ENCODE assay signal across 24 cellular contexts in the genomic region with DNA sequence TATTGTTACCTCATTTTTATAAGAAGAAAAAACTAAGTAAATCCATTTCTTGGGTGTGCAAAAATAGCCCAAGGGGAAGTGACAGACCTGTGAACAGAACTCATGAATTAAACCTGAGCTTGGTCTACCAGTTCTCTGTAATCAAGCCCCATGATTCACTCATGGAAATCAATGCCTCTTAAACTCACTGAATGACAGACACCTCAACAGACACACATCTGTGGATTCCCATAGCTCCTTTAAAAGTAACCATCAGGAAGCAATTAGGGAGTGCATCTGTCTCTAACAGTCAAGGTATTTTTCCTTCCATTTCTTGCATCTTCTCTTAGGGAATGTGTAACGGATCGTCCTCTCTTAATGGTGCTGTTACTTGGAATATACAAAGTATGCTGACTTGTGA.
DNase-seq lines count a peak whose midpoint lies in the region; ATAC-seq lines count a peak whose summit lies in the region.
"Had no signal": no experiment of that assay in that cellular context is flagged by ENCODE, and none has a peak within 500 bp of the region (broad histone marks: within the 10 kb centered on the region; RNA-seq: fewer than 3 reads in every experiment).

No MANE protein-coding gene starts in this region.

- H3K79me1 ChIP-seq in mesendoderm (ENCODE audit: low read length): no peaks in the 10 kb centered on the region

- WGBS in mesendoderm (ENCODE audit: extremely low coverage, insufficient coverage, low lambda C conversion rate): no CpG with 5 or more reads among the region's 2 CpGs

- H3K9ac ChIP-seq in mesendoderm (ENCODE audit: low read length): no peak overlapping the region
- H3K9ac ChIP-seq: BLaER1 treated with 17β-estradiol and CSF1 and Interleukin-3, amounts not matched to agents 10 nM and 100 nM had no signal

- H3K79me2 ChIP-seq in mesendoderm (ENCODE audit: control insufficient read depth, insufficient read depth, low read length): no peaks in the 10 kb centered on the region

- DNase-seq in NCI-H82 (lab: John Stamatoyannopoulos, UW) (peak; percentile 56), NCI-H82 treated with DMSO at 0.1 percent for 48 hours (lab: John Stamatoyannopoulos, UW; ENCODE audit: unreplicated experiment) (no peak), RPMI7951 (ENCODE audit: low read depth) (peak; percentile 49), mesendoderm (peak; percentile 16), ACHN (no peak), NCI-H128 (lab: John Stamatoyannopoulos, UW; ENCODE audit: unreplicated experiment) (no peak)
- DNase-seq: activated CD4-positive, alpha-beta T cell treated with anti-CD3 and anti-CD28 coated beads, Interleukin-2, amount 50 U/mL, for 1 hour; activated CD8-positive, alpha-beta memory T cell treated with anti-CD3 and anti-CD28 coated beads, Interleukin-2, amount 10 ng/mL, durations not matched to agents 7 days and 5 days; activated naive CD4-positive, alpha-beta T cell treated with anti-CD3 and anti-CD28 coated beads, Interleukin-2, amount 10 ng/mL, durations not matched to agents 7 days and 5 days; activated T-cell treated with anti-CD3 and anti-CD28 coated beads, Interleukin-2, amount 50 U/mL, for 72 hours; amniotic stem cell; Caco-2; effector CD4-positive, alpha-beta T cell; MM.1S; NCI-H1436; NCI-H526; stimulated activated CD8-positive, alpha-beta memory T cell treated with anti-CD3 and anti-CD28 coated beads, Interleukin-4, amount 100 ng/mL, for 48 hours; T-helper 9 cell; trophoblast cell had no signal

- no peak overlapping the region for H2AK5ac ChIP-seq in mesendoderm (ENCODE audit: low read length)

- H4K8ac ChIP-seq in mesendoderm (ENCODE audit: low read depth, low read length): no peak overlapping the region

- no peak overlapping the region for H4K5ac ChIP-seq in mesendoderm (ENCODE audit: low read length)

- no peak overlapping the region for H3K23ac ChIP-seq in mesendoderm (ENCODE audit: low read length)

- H3K4ac ChIP-seq in mesendoderm (ENCODE audit: low read depth, low read length): no peak overlapping the region

- no peaks in the 10 kb centered on the region for H3K4me1 ChIP-seq in mesendoderm (ENCODE audit: control insufficient read depth, low read depth, low read length)

- no peak overlapping the region for H2BK15ac ChIP-seq in mesendoderm (replicated peaks; ENCODE audit: low read depth)

- H3K56ac ChIP-seq in mesendoderm (ENCODE audit: low read length): no peak overlapping the region

- H2BK5ac ChIP-seq in mesendoderm (ENCODE audit: low read length): no peak overlapping the region

- H3K4me2 ChIP-seq in mesendoderm (ENCODE audit: low read length): no peak overlapping the region
- H3K4me2 ChIP-seq: BLaER1 treated with 17β-estradiol and CSF1 and Interleukin-3, amounts not matched to agents 10 nM and 100 nM had no signal

- H3K27me3 ChIP-seq in mesendoderm (ENCODE audit: insufficient read depth, low read length, poor library complexity): no peaks in the 10 kb centered on the region
- H3K27me3 ChIP-seq: BLaER1 treated with 17β-estradiol and CSF1 and Interleukin-3, amounts not matched to agents 10 nM and 100 nM; esophagus muscularis mucosa had no signal

- in situ Hi-C loops in ACHN (cut with HindIII; ENCODE audit: low pct_ligation_motif_present, low pct_unique_long_range_greater_than_20kb, low sequenced_read_pairs): no loop called here

- H3K4me3 ChIP-seq in mesendoderm (ENCODE audit: low read length): no peak overlapping the region
- H3K4me3 ChIP-seq: BLaER1 treated with 17β-estradiol and CSF1 and Interleukin-3, amounts not matched to agents 10 nM and 100 nM; esophagus muscularis mucosa had no signal

- no peak overlapping the region for H3K18ac ChIP-seq in mesendoderm (ENCODE audit: low read length)

- H2BK120ac ChIP-seq in mesendoderm (ENCODE audit: low read depth, low read length): no peak overlapping the region

- ATAC-seq in GM21515 (IDR thresholded peaks at IDR 0.05; ENCODE audit: unreplicated experiment): no peak
- no peak for ATAC-seq in HG03025 (IDR thresholded peaks at IDR 0.05; ENCODE audit: low FRiP score, unreplicated experiment)
- ATAC-seq: activated CD8-positive, alpha-beta memory T cell treated with anti-CD3 and anti-CD28 coated beads, Interleukin-2, amount 10 ng/mL, durations not matched to agents 7 days and 5 days; activated T-cell treated with anti-CD3 and anti-CD28 coated beads, Interleukin-2, amount 50 U/mL, for 72 hours; Right ventricle myocardium inferior had no signal

- H3K36me3 ChIP-seq in mesendoderm (ENCODE audit: control insufficient read depth, insufficient read depth, low read length): no peaks in the 10 kb centered on the region
- H3K36me3 ChIP-seq: BLaER1 treated with 17β-estradiol and CSF1 and Interleukin-3, amounts not matched to agents 10 nM and 100 nM; esophagus muscularis mucosa had no signal

- H3K27ac ChIP-seq in mesendoderm (ENCODE audit: low read depth, low read length): no peak overlapping the region
- H3K27ac ChIP-seq: BLaER1 treated with 17β-estradiol and CSF1 and Interleukin-3, amounts not matched to agents 10 nM and 100 nM had no signal

Comparison
In these comparisons a context has a peak if more than half of its experiments do, and no peak if none do; other contexts are left out.
1. DNase-seq: peak in NCI-H82 (single experiment), RPMI7951 (single experiment) and mesendoderm (single experiment); none in NCI-H82 treated with DMSO at 0.1 percent for 48 hours (single experiment), ACHN (single experiment) and NCI-H128 (single experiment).